ENCODE assay signal across 26 cellular contexts in genomic region chr2:152509772-152510491, GRCh38.
"Had no signal": no experiment of that assay in that cellular context is flagged by ENCODE, and none has a peak within 500 bp of the region (broad histone marks: within the 10 kb centered on the region; RNA-seq: fewer than 3 reads in every experiment).

No MANE protein-coding gene starts in this region.

- H3K36me3 ChIP-seq: MG63, Peyer's patch, SJCRH30 had no signal

- H3K27ac ChIP-seq: HL-60, Peyer's patch, SJCRH30 had no signal

- H3K4me1 ChIP-seq: Peyer's patch had no signal

- FAIRE-seq: HTR-8/SVneo had no signal

- DNase-seq: Karpas-422, KG1, MG63, NCI-H1092, NCI-H1105 treated with DMSO at 0.1 percent for 48 hours, NCI-H1417 treated with DMSO at 0.1 percent for 48 hours, NCI-H146, NCI-H1694 treated with DMSO at 0.1 percent for 48 hours, NCI-H1930, NCI-H2081, NCI-H2107, NCI-H2171, NCI-H226, NCI-H446, NCI-H510A, NCI-H524 treated with DMSO at 0.1 percent for 48 hours, NCI-H69, NCI-H774, PC-3, Peyer's patch, SHP77 treated with DMSO at 0.1 percent for 48 hours, SJCRH30 had no signal

- ATAC-seq: PC-3, Right ventricle myocardium inferior, SK-N-SH treated with all-trans-retinoic acid at 6 μM for 48 hours had no signal

- H3K4me3 ChIP-seq: MG63, Peyer's patch, SJCRH30 had no signal

- H3K9me3 ChIP-seq: MG63, Peyer's patch, SJCRH30 had no signal

- H3K27me3 ChIP-seq: MG63, Peyer's patch, SJCRH30 had no signal
